16 cellular contexts compared by ENCODE assay signal in the genomic region with DNA sequence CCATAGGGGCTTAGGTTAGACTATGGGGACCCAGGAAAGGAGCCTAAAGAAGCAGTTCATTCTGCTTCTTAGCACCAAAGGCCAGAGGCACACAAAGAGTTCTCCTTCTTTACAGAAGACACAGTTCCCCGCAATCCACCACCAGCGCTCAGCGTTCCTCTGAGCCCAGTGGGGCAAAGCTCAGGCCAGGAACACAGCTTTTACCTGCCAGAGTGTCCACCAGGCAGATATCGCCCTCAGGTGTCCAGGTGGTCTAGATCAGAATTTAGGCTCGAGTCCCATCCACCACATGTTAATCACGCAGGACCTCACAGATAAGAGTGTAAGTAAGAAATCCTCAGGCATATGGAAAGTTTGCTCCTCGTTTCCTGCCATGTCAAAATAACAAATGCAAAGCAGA. TPM values are rescaled to one million over a fixed set of nuclear protein-coding genes. Genes with fewer than 3 reads are reported as not detected.
"Had no signal": no experiment of that assay in that cellular context is flagged by ENCODE, and none has a peak within 500 bp of the region (broad histone marks: within the 10 kb centered on the region; RNA-seq: fewer than 3 reads in every experiment).

No MANE protein-coding gene starts in this region.

- H3K27me3 ChIP-seq: colonic mucosa, foreskin keratinocyte, stomach had no signal

- DNase-seq: colonic mucosa; dermis blood vessel endothelial cell; erythroblast; foreskin keratinocyte; mammary epithelial cell; naive thymus-derived CD4-positive, alpha-beta T cell; nephron progenitor cell; psoas muscle; small intestine; stimulated activated CD4-positive, alpha-beta T cell treated with anti-CD3 and anti-CD28 coated beads, Interleukin-12 subunit alpha, Interleukin-12 subunit beta, amount 100 ng/mL, for 4 hours; stimulated activated naive CD4-positive, alpha-beta T cell; stomach; trophoblast cell had no signal

- ATAC-seq: foreskin keratinocyte; left lobe of liver; naive thymus-derived CD4-positive, alpha-beta T cell; psoas muscle had no signal

- FAIRE-seq: small intestine had no signal

- H3K27ac ChIP-seq: colonic mucosa, foreskin keratinocyte, neutrophil, psoas muscle, stomach had no signal

- H3K9me3 ChIP-seq: colonic mucosa, neutrophil, stomach had no signal

- H3K4me1 ChIP-seq: colonic mucosa, foreskin keratinocyte, psoas muscle had no signal

- H3K4me3 ChIP-seq: colonic mucosa, psoas muscle, stomach had no signal

- H3K4me3 Mint-ChIP-seq: nephron progenitor cell had no signal

- H3K27ac Mint-ChIP-seq: naive thymus-derived CD4-positive, alpha-beta T cell; nephron progenitor cell had no signal

- H3K36me3 ChIP-seq: colonic mucosa, neutrophil, stomach had no signal

RNA-seq across cellular contexts. Expression of a gene that starts 53.0 kb away (rescaled TPM):
- total RNA-seq: foreskin keratinocyte, mononuclear cell had no signal
- polyA plus RNA-seq: foreskin keratinocyte; naive thymus-derived CD4-positive, alpha-beta T cell had no signal
